In genomic region chr6:28399370-28400121, GRCh38 we compare ENCODE assay signal across 7 cellular contexts. TPM values are rescaled to one million over a fixed set of nuclear protein-coding genes. Genes with fewer than 3 reads are reported as not detected.
DNase-seq lines count a peak whose midpoint lies in the region; ATAC-seq, FAIRE-seq and TF ChIP-seq lines count a peak whose summit lies in the region.

Gene ZSCAN12 (minus strand): TSS chr6:28399747. CDS start chr6:28398405, 1,342 bp downstream.

- H3K36me3 ChIP-seq in colonic mucosa: no peaks in the 10 kb centered on the region

- H3K27ac ChIP-seq in colonic mucosa: peak within 1 kb of the TSS; percentile 41

- peaks cover 28% of the 10 kb centered on the region for H3K36me3 Mint-ChIP-seq in activated CD4-positive, alpha-beta T cell treated with anti-CD3 and anti-CD28 coated beads for 36 hours (ENCODE audit: low read depth)

- no peaks in the 10 kb centered on the region for H3K4me1 ChIP-seq in colonic mucosa

- CTCF ChIA-PET in activated CD4-positive, alpha-beta T cell treated with anti-CD3 and anti-CD28 coated beads for 36 hours (lab: Charles Lee): interaction anchor here (0.6 to 4.5 kb wide), 3 partner anchors 17 to 118 kb away, joined by 3 to 21 read pairs (median 3); partner anchors contain the start of gene PGBD1

- peak within 1 kb of the TSS; percentile 83 to 91 for H3K9ac ChIP-seq in colonic mucosa (ENCODE audit: low read depth in 2 of 2, low read length in 2 of 2)

- peak; percentile 88 for FAIRE-seq in GM18507 (lab: Jason Lieb, UNC)

- H3K27me3 Mint-ChIP-seq in activated CD4-positive, alpha-beta T cell treated with anti-CD3 and anti-CD28 coated beads for 36 hours: peaks cover 15% of the 10 kb centered on the region

- H3K9me3 Mint-ChIP-seq in activated CD4-positive, alpha-beta T cell treated with anti-CD3 and anti-CD28 coated beads for 36 hours (ENCODE audit: low read depth): no peaks in the 10 kb centered on the region

- peak; percentile 40 for TF ChIP-seq CTCF in colonic mucosa (IDR thresholded peaks at IDR 0.05)

- ATAC-seq in HG02973 (IDR thresholded peaks at IDR 0.05; ENCODE audit: unreplicated experiment): peak; percentile 77
- ATAC-seq in activated CD4-positive, alpha-beta T cell treated with anti-CD3 and anti-CD28 coated beads for 36 hours: peak; percentile 91
- peak; percentile 95 for ATAC-seq in left colon

- peak within 1 kb of the TSS; percentile 78 for H3K4me3 ChIP-seq in colonic mucosa

- POLR2A ChIA-PET in activated CD4-positive, alpha-beta T cell treated with anti-CD3 and anti-CD28 coated beads for 36 hours (lab: Charles Lee): interaction anchor here (0.7 to 0.9 kb wide), 2 partner anchors 16 to 132 kb away, joined by 3 read pairs; no protein-coding TSS in a partner anchor

- peak within 1 kb of the TSS; percentile 92 for H3K27ac Mint-ChIP-seq in activated CD4-positive, alpha-beta T cell treated with anti-CD3 and anti-CD28 coated beads for 36 hours

- intact Hi-C loops in activated CD4-positive, alpha-beta T cell treated with anti-CD3 and anti-CD28 coated beads for 36 hours (cut with DNase I, micrococcal nuclease): loop anchor here (1.0 to 5.0 kb wide), 13 partner anchors 9 to 319 kb away; partner anchors contain the start of genes ZSCAN23 (in 2 of the 2), ZKSCAN3 (in 1 of the 2), ZKSCAN4 (in 1 of the 2) and ZNF165 (in 1 of the 2)
- intact Hi-C loops in colonic mucosa (cut with DNase I) (no loop called here), left colon (cut with DNase I, micrococcal nuclease) (no loop called here)

- no peaks in the 10 kb centered on the region for H3K9me3 ChIP-seq in colonic mucosa

- peak within 1 kb of the TSS; percentile 89 for H3K4me3 Mint-ChIP-seq in activated CD4-positive, alpha-beta T cell treated with anti-CD3 and anti-CD28 coated beads for 36 hours

- H3K4me1 Mint-ChIP-seq in activated CD4-positive, alpha-beta T cell treated with anti-CD3 and anti-CD28 coated beads for 36 hours: peaks cover 42% of the 10 kb centered on the region

- DNase-seq in GM18507 (ENCODE audit: extremely low spot score, insufficient read length, low read depth) (peak; percentile 65), NCI-H2171 treated with DMSO at 0.1 percent for 48 hours (lab: John Stamatoyannopoulos, UW) (peak; percentile 86), colonic mucosa (peak; percentile 82), left colon (peak; percentile 82 to 88)
- peak; percentile 92 for DNase-seq in activated CD4-positive, alpha-beta T cell treated with anti-CD3 and anti-CD28 coated beads for 36 hours
- peak; percentile 54 to 78 (median 76) for DNase-seq in stimulated activated CD4-positive, alpha-beta T cell treated with anti-CD3 and anti-CD28 coated beads, Interleukin-1b, Interleukin-23, amount 100 ng/mL, for 24 hours (ENCODE audit: low read depth in 4 of 4, low spot score in 1 of 4)

- no peaks in the 10 kb centered on the region for H3K27me3 ChIP-seq in colonic mucosa

RNA-seq across cellular contexts. Expression of gene ZSCAN12, which starts in this region (rescaled TPM):
- total RNA-seq in activated CD4-positive, alpha-beta T cell treated with anti-CD3 and anti-CD28 coated beads for 36 hours: 1 to 10 TPM; 6.9 to 7.6 TPM
- total RNA-seq in colonic mucosa (1 to 10 TPM; 4.5 to 4.9 TPM), left colon (1 to 10 TPM; 4.9 to 5.1 TPM)

Comparison
In these comparisons a context has a peak if more than half of its experiments do, and no peak if none do; other contexts are left out.
1. Peak in every context shown above with its lines: DNase-seq, ATAC-seq, H3K4me3 ChIP-seq and H3K27ac ChIP-seq.
2. intact Hi-C loops: an anchor here in activated CD4-positive, alpha-beta T cell treated with anti-CD3 and anti-CD28 coated beads for 36 hours (1.0 to 5.0 kb wide); none called in colonic mucosa and left colon.